17 cellular contexts compared by ENCODE assay signal in genomic region chr20:11098888-11099287, GRCh38.
DNase-seq lines count a peak whose midpoint lies in the region; ATAC-seq and TF ChIP-seq lines count a peak whose summit lies in the region.
"Had no signal": no experiment of that assay in that cellular context is flagged by ENCODE, and none has a peak within 500 bp of the region (broad histone marks: within the 10 kb centered on the region; RNA-seq: fewer than 3 reads in every experiment).

No MANE protein-coding gene starts in this region.

- H3K9me3 Mint-ChIP-seq in HFFc6, result peaks cover 4% of the 10 kb centered on the region; the same call in 1 of the 2 replicates

- H3K27ac Mint-ChIP-seq in HFFc6 (no peak overlapping the region), T-helper 17 cell (no peak overlapping the region)
- H3K27ac Mint-ChIP-seq: nephron; T-helper 1 cell treated with Interleukin-12 subunit alpha and Interleukin-12 subunit beta and Interleukin-4 antibody, amounts not matched to agents 30 μg/mL and 1 μg/mL, for 36 hours had no signal

- H3K4me3 ChIP-seq in AG10803 (ENCODE audit: low read length) (no peak overlapping the region), astrocyte of the spinal cord (ENCODE audit: low read depth, low read length) (no peak overlapping the region)
- H3K4me3 ChIP-seq: BLaER1 treated with 17β-estradiol and CSF1 and Interleukin-3, amounts not matched to agents 10 nM and 100 nM had no signal

- no peak for ATAC-seq in T-helper 17 cell
- ATAC-seq: left cardiac atrium; right cardiac atrium; stimulated activated naive CD8-positive, alpha-beta T cell treated with anti-CD3 and anti-CD28 coated beads, Interleukin-15, Interleukin-2, amounts not matched to agents 100 U/mL and 50 U/mL, for 24 hours had no signal

- H3K27me3 Mint-ChIP-seq in HFFc6 (ENCODE audit: insufficient read depth) (peaks cover 2% of the 10 kb centered on the region; the same call in 1 of the 2 replicates), T-helper 17 cell (no peaks in the 10 kb centered on the region)

- no peaks in the 10 kb centered on the region for H3K36me3 Mint-ChIP-seq in HFFc6 (ENCODE audit: low read depth)
- no peaks in the 10 kb centered on the region for H3K36me3 Mint-ChIP-seq in T-helper 17 cell (ENCODE audit: low read depth)

- DNase-seq in AG10803 (ENCODE audit: low read depth), result no peak
- DNase-seq in HFFc6, result no peak
- DNase-seq in astrocyte of the spinal cord (ENCODE audit: low read depth, low spot score), result peak; percentile 3
- DNase-seq in iPS-NIHi11 (ENCODE audit: low spot score), result peak; percentile 12
- DNase-seq in D341Med (ENCODE audit: low spot score), result no peak
- no peak for DNase-seq in stimulated activated CD4-positive, alpha-beta T cell treated with anti-CD3 and anti-CD28 coated beads, Interleukin-4, amount 100 ng/mL, for 4 hours
- DNase-seq in T-helper 17 cell, result no peak
- no peak for DNase-seq in NCI-H2227 (lab: John Stamatoyannopoulos, UW; ENCODE audit: unreplicated experiment)
- DNase-seq: EL; foreskin melanocyte; left cardiac atrium; NCI-H2081 treated with DMSO at 0.1 percent for 48 hours; right cardiac atrium; stimulated activated naive CD8-positive, alpha-beta T cell treated with anti-CD3 and anti-CD28 coated beads, Interleukin-15, Interleukin-2, amounts not matched to agents 100 U/mL and 50 U/mL, for 24 hours had no signal

- peak; percentile 19; the same call in 1 of the 2 replicates for TF ChIP-seq CTCF in AG10803 (conservative IDR thresholded peaks at IDR 0.05; ENCODE audit: low read length)
- peak; percentile 41; the same call in 1 of the 2 replicates for TF ChIP-seq CTCF in HFFc6 (IDR thresholded peaks at IDR 0.05)
- TF ChIP-seq CTCF in astrocyte of the spinal cord (IDR thresholded peaks at IDR 0.05; ENCODE audit: low read depth, low read length), result peak; percentile 27

- H3K4me3 Mint-ChIP-seq in HFFc6 (no peak overlapping the region), T-helper 17 cell (no peak overlapping the region)
- H3K4me3 Mint-ChIP-seq: nephron; T-helper 1 cell treated with Interleukin-12 subunit alpha and Interleukin-12 subunit beta and Interleukin-4 antibody, amounts not matched to agents 30 μg/mL and 1 μg/mL, for 36 hours had no signal

- in situ Hi-C loops in astrocyte of the spinal cord (cut with HindIII; ENCODE audit: low sequenced_read_pairs), result no loop called here

- no peaks in the 10 kb centered on the region for H3K9me3 ChIP-seq in T-helper 17 cell (ENCODE audit: control insufficient read depth, low read length, poor library complexity, severe bottlenecking)
- H3K9me3 ChIP-seq: BLaER1 treated with 17β-estradiol and CSF1 and Interleukin-3, amounts not matched to agents 10 nM and 100 nM had no signal

- H3K4me1 Mint-ChIP-seq in HFFc6 (ENCODE audit: low read depth) (no peaks in the 10 kb centered on the region), T-helper 17 cell (no peaks in the 10 kb centered on the region)
- H3K4me1 Mint-ChIP-seq: nephron had no signal

Comparison
In these comparisons a context has a peak if more than half of its experiments do, and no peak if none do; other contexts are left out.
1. DNase-seq: peak in astrocyte of the spinal cord (single experiment) and iPS-NIHi11 (single experiment); none in AG10803 (single experiment), HFFc6 (single experiment), D341Med (single experiment), stimulated activated CD4-positive, alpha-beta T cell treated with anti-CD3 and anti-CD28 coated beads, Interleukin-4, amount 100 ng/mL, for 4 hours (0 of 2), T-helper 17 cell (0 of 3) and NCI-H2227 (single experiment).
2. Peak in every context shown above with its lines, with median percentiles within 50 percentile points of each other: CTCF ChIP-seq.